ENCODE assay signal across 12 cellular contexts in genomic region chr7:101250324-101250723, GRCh38. TPM values are rescaled to one million over a fixed set of nuclear protein-coding genes. Genes with fewer than 3 reads are reported as not detected.
DNase-seq lines count a peak whose midpoint lies in the region; ATAC-seq, FAIRE-seq and TF ChIP-seq lines count a peak whose summit lies in the region.
"Had no signal": no experiment of that assay in that cellular context is flagged by ENCODE, and none has a peak within 500 bp of the region (broad histone marks: within the 10 kb centered on the region; RNA-seq: fewer than 3 reads in every experiment).

No MANE protein-coding gene starts in this region.

- H3K36me3 ChIP-seq in DOHH2 (ENCODE audit: control insufficient read depth, low read length), result peaks cover 37% of the 10 kb centered on the region
- no peaks in the 10 kb centered on the region for H3K36me3 ChIP-seq in GM23338 (ENCODE audit: insufficient read depth)
- H3K36me3 ChIP-seq in neural cell (ENCODE audit: insufficient read depth, low read length), result no peaks in the 10 kb centered on the region
- no peaks in the 10 kb centered on the region for H3K36me3 ChIP-seq in BE2C

- H3K9me3 ChIP-seq in DOHH2 (ENCODE audit: control insufficient read depth, insufficient read depth, low read length), result no peaks in the 10 kb centered on the region
- no peaks in the 10 kb centered on the region for H3K9me3 ChIP-seq in neural cell (ENCODE audit: low read length)
- no peaks in the 10 kb centered on the region for H3K9me3 ChIP-seq in BE2C
- H3K9me3 ChIP-seq: heart right ventricle had no signal

- peaks cover 6% of the 10 kb centered on the region for H3K27me3 Mint-ChIP-seq in GM23338 (ENCODE audit: insufficient read depth, low read depth, poor library complexity)
- H3K27me3 Mint-ChIP-seq in activated T-helper 2 cell treated with anti-CD3 and anti-CD28 coated beads, Interferon-gamma antibody, Interleukin-2, Interleukin-4, amounts not matched to agents 10 μg/mL and 5 μg/mL and 100 μg/mL, durations not matched to agents 14 hours and 24 hours and 36 hours (ENCODE audit: low read depth), result no peaks in the 10 kb centered on the region

- H3K4me1 ChIP-seq in DOHH2 (ENCODE audit: control insufficient read depth, low read length) (peaks cover 30% of the 10 kb centered on the region), GM23338 (ENCODE audit: insufficient read depth) (peaks cover 11% of the 10 kb centered on the region), BE2C (peaks cover 4% of the 10 kb centered on the region; the same call in 1 of the 2 replicates)

- TF ChIP-seq EP300 in neural cell (conservative IDR thresholded peaks at IDR 0.05; ENCODE audit: poor library complexity, severe bottlenecking), result no peak

- H3K9me2 ChIP-seq in DOHH2 (replicated peaks; ENCODE audit: control insufficient read depth, low read length) (no peaks in the 10 kb centered on the region), GM23338 (ENCODE audit: insufficient read depth) (no peaks in the 10 kb centered on the region), neural cell (ENCODE audit: insufficient read depth, low read length) (no peaks in the 10 kb centered on the region)

- H3K36me3 Mint-ChIP-seq in GM23338 (ENCODE audit: low read depth), result peaks cover 24% of the 10 kb centered on the region
- peaks cover 35% of the 10 kb centered on the region for H3K36me3 Mint-ChIP-seq in activated T-helper 2 cell treated with anti-CD3 and anti-CD28 coated beads, Interferon-gamma antibody, Interleukin-2, Interleukin-4, amounts not matched to agents 10 μg/mL and 5 μg/mL and 100 μg/mL, durations not matched to agents 14 hours and 24 hours and 36 hours (ENCODE audit: low read depth)

- TF ChIP-seq RAD21 in neural cell (conservative IDR thresholded peaks at IDR 0.05), result no peak

- H3K9ac ChIP-seq in neural cell (ENCODE audit: low read length), result no peak overlapping the region

- H3K4me1 Mint-ChIP-seq in GM23338, result peaks cover 17% of the 10 kb centered on the region
- peaks cover 25% of the 10 kb centered on the region for H3K4me1 Mint-ChIP-seq in activated T-helper 2 cell treated with anti-CD3 and anti-CD28 coated beads, Interferon-gamma antibody, Interleukin-2, Interleukin-4, amounts not matched to agents 10 μg/mL and 5 μg/mL and 100 μg/mL, durations not matched to agents 14 hours and 24 hours and 36 hours (ENCODE audit: low read depth)

- H3K27ac ChIP-seq in DOHH2 (ENCODE audit: low read depth, low read length), result no peak overlapping the region
- H3K27ac ChIP-seq in GM23338 (ENCODE audit: low read depth), result 0 out of 2 replicates have a peak overlapping the region, but pooled peaks have one; percentile 48
- no peak overlapping the region for H3K27ac ChIP-seq in neural cell (ENCODE audit: low read length)
- H3K27ac ChIP-seq: heart right ventricle had no signal

- DNase-seq in GM23338 (ENCODE audit: low spot score) (no peak), BE2C (no peak), GM19239 (ENCODE audit: insufficient read length, low spot score) (no peak), NCI-H748 treated with DMSO at 0.1 percent for 48 hours (lab: John Stamatoyannopoulos, UW) (no peak)
- DNase-seq in activated T-helper 2 cell treated with anti-CD3 and anti-CD28 coated beads, Interferon-gamma antibody, Interleukin-2, Interleukin-4, amounts not matched to agents 10 μg/mL and 5 μg/mL and 100 μg/mL, durations not matched to agents 14 hours and 24 hours and 36 hours (ENCODE audit: low spot score), result no peak
- DNase-seq: dermis blood vessel endothelial cell, heart right ventricle, NCI-H1105 treated with DMSO at 0.1 percent for 48 hours, NCI-H82 had no signal

- H3F3A ChIP-seq in DOHH2 (ENCODE audit: control insufficient read depth, insufficient read depth) (peaks cover 11% of the 10 kb centered on the region), GM23338 (replicated peaks; ENCODE audit: low read depth) (peaks cover 15% of the 10 kb centered on the region), neural cell (ENCODE audit: insufficient read depth, low read length, poor library complexity, severe bottlenecking) (no peaks in the 10 kb centered on the region)

- FAIRE-seq in GM19239 (lab: Jason Lieb, UNC), result no peak

- peaks cover 7% of the 10 kb centered on the region for H3K27me3 ChIP-seq in DOHH2 (ENCODE audit: control insufficient read depth, low read length)
- no peaks in the 10 kb centered on the region for H3K27me3 ChIP-seq in GM23338 (ENCODE audit: insufficient read depth)
- no peaks in the 10 kb centered on the region for H3K27me3 ChIP-seq in neural cell (ENCODE audit: insufficient read depth, low read depth, low read length)
- no peaks in the 10 kb centered on the region; the same call in 1 of the 2 replicates for H3K27me3 ChIP-seq in BE2C
- H3K27me3 ChIP-seq: heart right ventricle had no signal

- no peaks in the 10 kb centered on the region; the same call in 2 of the 3 replicates for H3K9me3 Mint-ChIP-seq in GM23338
- no peaks in the 10 kb centered on the region for H3K9me3 Mint-ChIP-seq in activated T-helper 2 cell treated with anti-CD3 and anti-CD28 coated beads, Interferon-gamma antibody, Interleukin-2, Interleukin-4, amounts not matched to agents 10 μg/mL and 5 μg/mL and 100 μg/mL, durations not matched to agents 14 hours and 24 hours and 36 hours

- H3K4me3 ChIP-seq in DOHH2 (ENCODE audit: low read length) (peak overlapping the region; percentile 95), GM23338 (peak overlapping the region; percentile 77; the same call in 1 of the 2 replicates), neural cell (ENCODE audit: low read length) (peak overlapping the region; percentile 96), BE2C (ENCODE audit: low read depth, low read length) (no peak overlapping the region)

- peak overlapping the region; percentile 23; the same call in 1 of the 2 replicates for H3K27ac Mint-ChIP-seq in GM23338
- H3K27ac Mint-ChIP-seq in activated T-helper 2 cell treated with anti-CD3 and anti-CD28 coated beads, Interferon-gamma antibody, Interleukin-2, Interleukin-4, amounts not matched to agents 10 μg/mL and 5 μg/mL and 100 μg/mL, durations not matched to agents 14 hours and 24 hours and 36 hours, result peak overlapping the region; percentile 1

- no peak for ATAC-seq in GM23338
- ATAC-seq: heart right ventricle had no signal

- H2AFZ ChIP-seq in GM23338 (no peak overlapping the region), neural cell (ENCODE audit: low read depth, low read length) (no peak overlapping the region)

- H3K79me2 ChIP-seq in DOHH2 (ENCODE audit: control insufficient read depth, low read length) (peaks cover 63% of the 10 kb centered on the region), GM23338 (replicated peaks; ENCODE audit: insufficient read depth) (peaks cover 56% of the 10 kb centered on the region), neural cell (replicated peaks; ENCODE audit: insufficient read depth, low read length) (peaks cover 25% of the 10 kb centered on the region)

- TF ChIP-seq CTCF in DOHH2 (IDR thresholded peaks at IDR 0.05; ENCODE audit: low read depth, low read length, poor library complexity, severe bottlenecking), result no peak
- no peak for TF ChIP-seq CTCF in GM23338 (conservative IDR thresholded peaks at IDR 0.05; ENCODE audit: low read depth in 2 of 2)
- TF ChIP-seq CTCF in neural cell (IDR thresholded peaks at IDR 0.05; ENCODE audit: poor library complexity, severe bottlenecking), result no peak
- TF ChIP-seq CTCF in BE2C (IDR thresholded peaks at IDR 0.05; ENCODE audit: low read depth, low read length), result no peak

- intact Hi-C loops in activated T-helper 2 cell treated with anti-CD3 and anti-CD28 coated beads, Interferon-gamma antibody, Interleukin-2, Interleukin-4, amounts not matched to agents 10 μg/mL and 5 μg/mL and 100 μg/mL, durations not matched to agents 14 hours and 24 hours and 36 hours (cut with micrococcal nuclease), result loop anchor here (5.0 kb wide), 1 partner anchor 1853 kb away; no protein-coding TSS in a partner anchor

- H3K4me2 ChIP-seq in DOHH2 (ENCODE audit: low read length), result peak overlapping the region; percentile 95
- no peak overlapping the region; the same call in 1 of the 2 replicates for H3K4me2 ChIP-seq in GM23338
- no peak overlapping the region for H3K4me2 ChIP-seq in neural cell (ENCODE audit: low read length)

- peak overlapping the region; percentile 97 for H3K4me3 Mint-ChIP-seq in GM23338
- peak overlapping the region; percentile 99 for H3K4me3 Mint-ChIP-seq in activated T-helper 2 cell treated with anti-CD3 and anti-CD28 coated beads, Interferon-gamma antibody, Interleukin-2, Interleukin-4, amounts not matched to agents 10 μg/mL and 5 μg/mL and 100 μg/mL, durations not matched to agents 14 hours and 24 hours and 36 hours (ENCODE audit: low read depth)

- peaks cover 8% of the 10 kb centered on the region; the same call in 1 of the 2 replicates for H4K20me1 ChIP-seq in DOHH2 (ENCODE audit: control insufficient read depth, insufficient read depth, low read depth, low read length)
- H4K20me1 ChIP-seq in GM23338 (replicated peaks; ENCODE audit: insufficient read depth), result peaks cover 10% of the 10 kb centered on the region; the same call in 1 of the 2 replicates
- no peaks in the 10 kb centered on the region for H4K20me1 ChIP-seq in neural cell (ENCODE audit: insufficient read depth)

RNA-seq across cellular contexts. Expression of gene FIS1, which starts 5.4 kb away (rescaled TPM):
- total RNA-seq in GM23338 (2014; rRNA removed; shearing (Covaris generic)), result 95.4 and 131 TPM in 2 replicates
- polyA plus RNA-seq in GM23338 (2016; fragmentation: Nextera tagmentation; extraction: Ambion mirVana) (130 and 143 TPM in 2 replicates), neural cell (322 and 339 TPM in 2 replicates)
- total RNA-seq in activated T-helper 2 cell treated with anti-CD3 and anti-CD28 coated beads, Interferon-gamma antibody, Interleukin-2, Interleukin-4, amounts not matched to agents 10 μg/mL and 5 μg/mL and 100 μg/mL, durations not matched to agents 14 hours and 24 hours and 36 hours, result 121 and 132 TPM in 2 replicates
- 86.4 and 94.9 TPM in 2 replicates for polyA minus RNA-seq in neural cell
- polyA plus RNA-seq in BE2C (2012; ENCODE audit: insufficient read depth, insufficient read length, low read depth), result 371 TPM

RNA-seq across cellular contexts. Expression of gene CLDN15, which starts 12.7 kb away (rescaled TPM):
- total RNA-seq in GM23338 (2014; rRNA removed; shearing (Covaris generic)), result 3.6 and 3.7 TPM in 2 replicates
- 4.1 and 4.3 TPM in 2 replicates for polyA plus RNA-seq in GM23338 (2016; fragmentation: Nextera tagmentation; extraction: Ambion mirVana)
- total RNA-seq in activated T-helper 2 cell treated with anti-CD3 and anti-CD28 coated beads, Interferon-gamma antibody, Interleukin-2, Interleukin-4, amounts not matched to agents 10 μg/mL and 5 μg/mL and 100 μg/mL, durations not matched to agents 14 hours and 24 hours and 36 hours, result 18.2 and 19.4 TPM in 2 replicates
- polyA plus RNA-seq in neural cell, result 8.9 and 10.9 TPM in 2 replicates
- polyA minus RNA-seq in neural cell, result 4.3 and 5.8 TPM in 2 replicates
- polyA plus RNA-seq in BE2C (2012; ENCODE audit: insufficient read depth, insufficient read length, low read depth), result 48.0 TPM

RNA-seq across cellular contexts. Expression of gene ZNHIT1, which starts 32.4 kb away (rescaled TPM):
- total RNA-seq in GM23338 (2014; rRNA removed; shearing (Covaris generic)), result 61.9 and 64.6 TPM in 2 replicates
- polyA plus RNA-seq in GM23338 (2016; fragmentation: Nextera tagmentation; extraction: Ambion mirVana) (113 and 136 TPM in 2 replicates), neural cell (160 and 176 TPM in 2 replicates)
- total RNA-seq in activated T-helper 2 cell treated with anti-CD3 and anti-CD28 coated beads, Interferon-gamma antibody, Interleukin-2, Interleukin-4, amounts not matched to agents 10 μg/mL and 5 μg/mL and 100 μg/mL, durations not matched to agents 14 hours and 24 hours and 36 hours, result 45.1 and 46.8 TPM in 2 replicates
- 66.9 and 77.4 TPM in 2 replicates for polyA minus RNA-seq in neural cell
- polyA plus RNA-seq in BE2C (2012; ENCODE audit: insufficient read depth, insufficient read length, low read depth), result 135 TPM

RNA-seq across cellular contexts. Expression of gene PLOD3, which starts 32.9 kb away (rescaled TPM):
- 28.5 and 40.7 TPM in 2 replicates for total RNA-seq in GM23338 (2014; rRNA removed; shearing (Covaris generic))
- polyA plus RNA-seq in GM23338 (2016; fragmentation: Nextera tagmentation; extraction: Ambion mirVana) (33.9 and 35.2 TPM in 2 replicates), neural cell (17.9 and 19.2 TPM in 2 replicates)
- 75.5 and 82.8 TPM in 2 replicates for total RNA-seq in activated T-helper 2 cell treated with anti-CD3 and anti-CD28 coated beads, Interferon-gamma antibody, Interleukin-2, Interleukin-4, amounts not matched to agents 10 μg/mL and 5 μg/mL and 100 μg/mL, durations not matched to agents 14 hours and 24 hours and 36 hours
- polyA minus RNA-seq in neural cell, result 10.8 and 13.1 TPM in 2 replicates
- 143 TPM for polyA plus RNA-seq in BE2C (2012; ENCODE audit: insufficient read depth, insufficient read length, low read depth)

RNA-seq across cellular contexts. Expression of gene MOGAT3, which starts 49.5 kb away (rescaled TPM):
- 0.85 TPM in 1 of 2 replicates, not detected in the other for total RNA-seq in GM23338 (2014; rRNA removed; shearing (Covaris generic))
- 0.21 and 0.44 TPM in 2 replicates for polyA plus RNA-seq in GM23338 (2016; fragmentation: Nextera tagmentation; extraction: Ambion mirVana)
- total RNA-seq in activated T-helper 2 cell treated with anti-CD3 and anti-CD28 coated beads, Interferon-gamma antibody, Interleukin-2, Interleukin-4, amounts not matched to agents 10 μg/mL and 5 μg/mL and 100 μg/mL, durations not matched to agents 14 hours and 24 hours and 36 hours, result not detected in 2 replicates
- polyA plus RNA-seq in neural cell, result not detected in 2 replicates
- not detected in 2 replicates for polyA minus RNA-seq in neural cell
- not detected for polyA plus RNA-seq in BE2C (2012; ENCODE audit: insufficient read depth, insufficient read length, low read depth)
- total RNA-seq: Daoy, dermis blood vessel endothelial cell, heart right ventricle had no signal
- polyA plus RNA-seq: heart right ventricle had no signal
